1 cellular context compared by ENCODE assay signal in the genomic region with DNA sequence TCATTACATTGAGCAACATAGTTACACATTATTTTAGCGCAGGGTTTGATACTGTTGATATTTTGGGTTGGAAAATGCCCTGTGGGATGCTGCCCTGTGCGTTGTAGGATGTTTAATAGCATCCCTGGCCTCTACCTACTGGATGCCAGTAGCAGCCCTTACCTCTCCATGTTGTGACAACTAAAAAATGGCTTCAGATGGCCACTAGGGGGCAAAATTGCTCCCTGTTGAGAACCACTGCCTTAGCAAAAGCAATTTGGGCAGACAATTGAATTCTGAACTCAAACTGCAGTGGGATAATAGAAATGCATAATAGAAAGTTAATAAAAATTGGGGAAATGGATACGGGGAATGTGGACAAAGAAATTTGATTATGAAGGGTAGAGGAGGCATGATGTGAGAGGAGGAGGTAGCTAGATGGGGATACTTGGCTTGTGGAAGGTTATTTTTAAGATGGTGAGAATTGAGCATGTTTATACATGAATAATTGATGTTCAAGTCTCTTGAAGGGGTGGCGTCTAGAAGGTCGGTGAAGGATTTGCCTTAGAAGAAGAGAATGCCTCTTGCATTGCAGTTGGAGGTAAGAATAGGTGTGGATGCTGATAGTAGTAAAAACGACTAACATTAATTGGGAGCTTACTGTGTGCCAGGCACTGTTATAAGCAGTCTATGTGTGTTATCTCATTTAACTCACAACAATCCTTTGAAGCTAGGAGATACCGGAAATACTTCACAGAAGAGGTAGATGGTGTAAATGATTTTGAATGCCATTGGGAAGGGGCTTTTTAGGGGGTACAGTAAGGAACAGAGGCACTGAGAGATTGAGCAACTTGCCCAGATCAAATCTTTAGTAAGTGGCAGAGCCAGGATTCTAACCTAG.
TF ChIP-seq lines count a peak whose summit lies in the region.

No MANE protein-coding gene starts in this region.

TF ChIP-seq in HEK293, 187 proteins besides CTCF, POLR2A, EP300 and RAD21 (continued from another document):
- TF ChIP-seq ZNF174 (tag by site-specific recombination; IDR thresholded peaks at IDR 0.05) (no peak), ZNF514 (tag by site-specific recombination; IDR thresholded peaks at IDR 0.05) (no peak), ZNF146 (tag by site-specific recombination; IDR thresholded peaks at IDR 0.05) (no peak), ZNF302 (tag by site-specific recombination; IDR thresholded peaks at IDR 0.05; ENCODE audit: low read depth) (no peak), IKZF3 (tag by site-specific recombination; IDR thresholded peaks at IDR 0.05) (0 out of 2 replicates have a peak, but pooled peaks have one; percentile 42), ZNF239 (tag by site-specific recombination; IDR thresholded peaks at IDR 0.05) (no peak), ZBTB8A (tag by site-specific recombination; IDR thresholded peaks at IDR 0.05) (no peak), ZFP37 (tag by site-specific recombination; IDR thresholded peaks at IDR 0.05) (no peak), FEZF1 (tag by site-specific recombination; IDR thresholded peaks at IDR 0.05) (no peak), ZNF654 (tag by site-specific recombination; IDR thresholded peaks at IDR 0.05; ENCODE audit: low read depth) (peak; percentile 68), ZNF558 (tag by site-specific recombination; IDR thresholded peaks at IDR 0.05) (no peak)
